In genomic region chr17:78925234-78925633, GRCh38 we compare ENCODE assay signal across 1 cellular context.
TF ChIP-seq lines count a peak whose summit lies in the region.

TIMP2 (minus strand) TSS chr17:78925387; CDS start chr17:78925088, 299 bp downstream.

TF ChIP-seq in GM23338, 12 proteins besides CTCF, POLR2A, EP300 and RAD21 (continued from another document):
- TF ChIP-seq ZNF462 (CRISPR knock-in tag; IDR thresholded peaks at IDR 0.05) (no peak), JUNB (IDR thresholded peaks at IDR 0.05; ENCODE audit: unreplicated experiment) (no peak), ZNF331 (CRISPR knock-in tag; IDR thresholded peaks at IDR 0.05; ENCODE audit: low read depth) (no peak), POLR2AphosphoS5 (IDR thresholded peaks at IDR 0.05; ENCODE audit: low read depth) (no peak), ETS1 (IDR thresholded peaks at IDR 0.05) (no peak), ZNF114 (CRISPR knock-in tag; IDR thresholded peaks at IDR 0.05) (no peak), STAT1 (IDR thresholded peaks at IDR 0.05; ENCODE audit: unreplicated experiment) (no peak)
